Comparison of ENCODE assay signal across 16 cellular contexts in genomic region chr5:173237821-173238220, GRCh38. TPM values are rescaled to one million over a fixed set of nuclear protein-coding genes. Genes with fewer than 3 reads are reported as not detected.
A peak's percentile ranks its signal among the peaks of the same experiment; 100 is the strongest.
DNase-seq lines count a peak whose midpoint lies in the region; ATAC-seq and TF ChIP-seq lines count a peak whose summit lies in the region.
"Had no signal": no experiment of that assay in that cellular context is flagged by ENCODE, and none has a peak within 500 bp of the region (broad histone marks: within the 10 kb centered on the region; RNA-seq: fewer than 3 reads in every experiment).

No MANE protein-coding gene starts in this region.

- peaks cover 85% of the 10 kb centered on the region for H3K27me3 Mint-ChIP-seq in CD8-positive, alpha-beta T cell (ENCODE audit: low read depth)
- peaks cover 95% of the 10 kb centered on the region for H3K27me3 Mint-ChIP-seq in activated naive CD8-positive, alpha-beta T cell treated with anti-CD3 and anti-CD28 coated beads, Interleukin-2, amount 50 U/mL, for 24 hours
- peaks cover 83 to 100% (median 96%) of the 10 kb centered on the region in 3 donors for H3K27me3 Mint-ChIP-seq in naive B cell

- H3K9me3 Mint-ChIP-seq in CD8-positive, alpha-beta T cell: no peaks in the 10 kb centered on the region
- H3K9me3 Mint-ChIP-seq in activated naive CD8-positive, alpha-beta T cell treated with anti-CD3 and anti-CD28 coated beads, Interleukin-2, amount 50 U/mL, for 24 hours: no peaks in the 10 kb centered on the region
- peaks cover 0 to 10% (median 2%) of the 10 kb centered on the region in 7 donors for H3K9me3 Mint-ChIP-seq in naive B cell
- H3K9me3 Mint-ChIP-seq: activated T-helper 2 cell treated with anti-CD3 and anti-CD28 coated beads, Interferon-gamma antibody, Interleukin-2, Interleukin-4, amounts not matched to agents 10 μg/mL and 5 μg/mL and 100 μg/mL, durations not matched to agents 14 hours and 24 hours and 36 hours had no signal

- no peak overlapping the region for H3K27ac ChIP-seq in ACC112 (ENCODE audit: low read depth, low read length)
- no peak overlapping the region for H3K27ac ChIP-seq in CD8-positive, alpha-beta T cell (ENCODE audit: low read depth, low read length)

- DNase-seq in CD8-positive, alpha-beta T cell: no peak
- DNase-seq in activated naive CD8-positive, alpha-beta T cell treated with anti-CD3 and anti-CD28 coated beads, Interleukin-2, amount 50 U/mL, for 24 hours: no peak
- DNase-seq in naive B cell (no peak), cerebellum (ENCODE audit: low spot score) (no peak), AG08395 (ENCODE audit: low spot score) (no peak)
- DNase-seq: GOT3, left colon, NCI-H1048, NCI-H446 treated with DMSO at 0.1 percent for 48 hours, RPMI8226 had no signal

- H3K79me2 ChIP-seq in ACC112 (ENCODE audit: control insufficient read depth, insufficient read depth, low read length, unreplicated experiment): no peaks in the 10 kb centered on the region

- peaks cover 48% of the 10 kb centered on the region for H3K4me1 Mint-ChIP-seq in CD8-positive, alpha-beta T cell (ENCODE audit: low read depth)
- H3K4me1 Mint-ChIP-seq in activated naive CD8-positive, alpha-beta T cell treated with anti-CD3 and anti-CD28 coated beads, Interleukin-2, amount 50 U/mL, for 24 hours: peaks cover 40% of the 10 kb centered on the region
- peaks cover 27 to 52% (median 48%) of the 10 kb centered on the region in 3 donors for H3K4me1 Mint-ChIP-seq in naive B cell

- H3K27me3 ChIP-seq in ACC112 (ENCODE audit: insufficient read depth, low read length): peaks cover 98% of the 10 kb centered on the region
- peaks cover 61% of the 10 kb centered on the region for H3K27me3 ChIP-seq in CD8-positive, alpha-beta T cell (ENCODE audit: insufficient read depth, low read length)

- H3K9me3 ChIP-seq in CD8-positive, alpha-beta T cell (ENCODE audit: low read length): no peaks in the 10 kb centered on the region

- POLR2A ChIA-PET in CD8-positive, alpha-beta T cell (lab: Charles Lee): interaction anchor here (0.6 kb wide), 1 partner anchor 1390 kb away, joined by 4 read pairs; no protein-coding TSS in a partner anchor

- TF ChIP-seq CTCF in CD8-positive, alpha-beta T cell (IDR thresholded peaks at IDR 0.05): no peak

- H3K36me3 Mint-ChIP-seq in CD8-positive, alpha-beta T cell: no peaks in the 10 kb centered on the region
- H3K36me3 Mint-ChIP-seq in activated naive CD8-positive, alpha-beta T cell treated with anti-CD3 and anti-CD28 coated beads, Interleukin-2, amount 50 U/mL, for 24 hours (ENCODE audit: low read depth): no peaks in the 10 kb centered on the region
- peaks cover 0 to 13% of the 10 kb centered on the region in 2 donors for H3K36me3 Mint-ChIP-seq in naive B cell

- no peak for ATAC-seq in CD8-positive, alpha-beta T cell
- no peak for ATAC-seq in activated naive CD8-positive, alpha-beta T cell treated with anti-CD3 and anti-CD28 coated beads, Interleukin-2, amount 50 U/mL, for 24 hours
- no peak for ATAC-seq in naive B cell (ENCODE audit: low read depth in 2 of 2)
- no peak for ATAC-seq in HG03571 (IDR thresholded peaks at IDR 0.05; ENCODE audit: unreplicated experiment)
- ATAC-seq: GM12878, left colon had no signal

- CTCF ChIA-PET in CD8-positive, alpha-beta T cell (lab: Charles Lee): no interaction called here

- H3K27ac Mint-ChIP-seq in CD8-positive, alpha-beta T cell: no peak overlapping the region
- no peak overlapping the region for H3K27ac Mint-ChIP-seq in activated naive CD8-positive, alpha-beta T cell treated with anti-CD3 and anti-CD28 coated beads, Interleukin-2, amount 50 U/mL, for 24 hours
- peak overlapping the region in 2 of 6 donors; percentile 21 to 63 for H3K27ac Mint-ChIP-seq in naive B cell
- H3K27ac Mint-ChIP-seq: activated T-helper 2 cell treated with anti-CD3 and anti-CD28 coated beads, Interferon-gamma antibody, Interleukin-2, Interleukin-4, amounts not matched to agents 10 μg/mL and 5 μg/mL and 100 μg/mL, durations not matched to agents 14 hours and 24 hours and 36 hours had no signal

- H3K4me3 ChIP-seq in ACC112 (ENCODE audit: low read depth, low read length): peak overlapping the region; percentile 47; the same call in 1 of the 2 replicates
- no peak overlapping the region for H3K4me3 ChIP-seq in CD8-positive, alpha-beta T cell (ENCODE audit: low read depth, low read length)
- H3K4me3 ChIP-seq: GM12878 had no signal

- peak overlapping the region; percentile 39 for H3K4me3 Mint-ChIP-seq in CD8-positive, alpha-beta T cell
- H3K4me3 Mint-ChIP-seq in activated naive CD8-positive, alpha-beta T cell treated with anti-CD3 and anti-CD28 coated beads, Interleukin-2, amount 50 U/mL, for 24 hours: peak overlapping the region; percentile 53
- peak overlapping the region in 6 of 8 donors; percentile 13 to 83 (median 51) for H3K4me3 Mint-ChIP-seq in naive B cell

- intact Hi-C loops in CD8-positive, alpha-beta T cell (cut with DNase I, micrococcal nuclease): no loop called here

- H2AFZ ChIP-seq in ACC112 (ENCODE audit: low read length, unreplicated experiment): no peak overlapping the region

- H3K36me3 ChIP-seq in ACC112 (ENCODE audit: insufficient read depth, low read length): no peaks in the 10 kb centered on the region
- no peaks in the 10 kb centered on the region for H3K36me3 ChIP-seq in CD8-positive, alpha-beta T cell (ENCODE audit: insufficient read depth, low read length)

- no peaks in the 10 kb centered on the region for H3K4me1 ChIP-seq in ACC112 (ENCODE audit: control insufficient read depth, insufficient read depth, low read length, unreplicated experiment)
- peaks cover 42% of the 10 kb centered on the region for H3K4me1 ChIP-seq in CD8-positive, alpha-beta T cell (ENCODE audit: insufficient read depth, low read length)

RNA-seq across cellular contexts. Expression of gene NKX2-5, which starts 2.8 kb away (rescaled TPM):
- total RNA-seq in CD8-positive, alpha-beta T cell: not detected
- polyA plus RNA-seq in naive B cell (ENCODE audit: low read depth in 6 of 6): not detected
- total RNA-seq in cerebellum: not detected
- total RNA-seq: activated T-helper 2 cell treated with anti-CD3 and anti-CD28 coated beads, Interferon-gamma antibody, Interleukin-2, Interleukin-4, amounts not matched to agents 10 μg/mL and 5 μg/mL and 100 μg/mL, durations not matched to agents 14 hours and 24 hours and 36 hours; GM12878; left colon; posterior vena cava; subcutaneous adipose tissue had no signal
